ENCODE assay signal across 8 cellular contexts in the genomic region with DNA sequence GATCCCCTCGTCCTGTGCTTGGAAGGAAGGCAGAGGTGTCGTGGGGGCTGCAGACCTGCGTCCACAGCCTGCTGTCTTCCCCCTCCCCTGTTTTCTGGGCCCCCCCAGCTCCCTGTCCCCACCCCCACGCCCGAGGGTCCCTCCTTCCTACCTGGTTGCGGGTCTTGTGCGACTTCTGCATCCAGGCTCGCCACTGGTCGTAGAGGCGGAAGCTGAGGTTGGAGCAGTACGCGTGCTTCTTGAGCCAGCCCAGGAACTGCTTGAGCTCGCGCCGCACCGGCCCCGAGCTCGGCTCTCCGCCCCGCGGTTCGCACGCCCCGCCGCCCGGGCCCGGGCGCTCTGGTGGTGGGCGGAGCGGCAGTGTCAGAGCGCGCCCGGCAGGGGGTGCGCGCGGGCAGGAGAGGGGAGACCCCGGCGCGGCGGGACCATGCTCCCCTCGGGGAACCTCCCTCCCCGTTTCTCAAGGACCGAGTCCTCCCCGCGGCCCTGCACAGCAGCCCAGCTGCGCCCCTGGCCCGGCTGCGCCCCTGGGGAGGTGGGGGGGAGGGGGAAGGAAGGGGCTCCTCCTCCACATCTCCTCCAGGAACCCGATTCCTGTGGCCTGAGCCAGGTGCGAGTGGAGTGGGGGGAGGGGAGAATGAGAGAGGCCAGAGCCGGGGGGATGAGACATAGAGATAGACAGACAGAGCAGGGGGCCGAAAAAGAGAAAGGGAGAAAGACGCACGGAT. TPM values are rescaled to one million over a fixed set of nuclear protein-coding genes. Genes with fewer than 3 reads are reported as not detected.
DNase-seq lines count a peak whose midpoint lies in the region; ATAC-seq and TF ChIP-seq lines count a peak whose summit lies in the region.

No MANE protein-coding gene starts in this region.

- H3K4me1 ChIP-seq in mesenchymal stem cell (ENCODE audit: control insufficient read depth, insufficient read depth, low read depth, low read length), result peaks cover 32% of the 10 kb centered on the region

- H3K4me3 ChIP-seq in mesenchymal stem cell (ENCODE audit: insufficient read depth in 1 of 2, low read depth in 1 of 2, low read length in 2 of 2), result peak overlapping the region; percentile 36 to 68

- POLR2A ChIA-PET in activated CD8-positive, alpha-beta T cell treated with anti-CD3 and anti-CD28 coated beads for 36 hours (lab: Charles Lee), result interaction anchor here (0.8 to 2.6 kb wide), 6 partner anchors 10 to 51 kb away, joined by 3 to 11 read pairs (median 4); a partner anchor contains a TSS

- peaks cover 14% of the 10 kb centered on the region for H3K36me3 Mint-ChIP-seq in activated CD8-positive, alpha-beta T cell treated with anti-CD3 and anti-CD28 coated beads for 36 hours (ENCODE audit: low read depth)

- H3K4me1 Mint-ChIP-seq in activated CD8-positive, alpha-beta T cell treated with anti-CD3 and anti-CD28 coated beads for 36 hours (ENCODE audit: low read depth), result peaks cover 31% of the 10 kb centered on the region

- peak; percentile 70 for ATAC-seq in HG02759 (IDR thresholded peaks at IDR 0.05; ENCODE audit: unreplicated experiment)
- ATAC-seq in activated CD8-positive, alpha-beta T cell treated with anti-CD3 and anti-CD28 coated beads for 36 hours, result peak; percentile 80

- H3K27me3 ChIP-seq in mesenchymal stem cell (ENCODE audit: control insufficient read depth in 1 of 2, insufficient read depth in 1 of 2, low read length in 2 of 2), result peaks cover 4 to 27% of the 10 kb centered on the region in 2 experiments

- H3K4me2 ChIP-seq in mesenchymal stem cell (ENCODE audit: low read length, poor library complexity, severe bottlenecking), result peak overlapping the region; percentile 88

- peak overlapping the region; percentile 41 for H3K27ac Mint-ChIP-seq in activated CD8-positive, alpha-beta T cell treated with anti-CD3 and anti-CD28 coated beads for 36 hours

- H3K23ac ChIP-seq in mesenchymal stem cell (ENCODE audit: low read length in 2 of 2), result no peak overlapping the region

- H3K4me3 Mint-ChIP-seq in activated CD8-positive, alpha-beta T cell treated with anti-CD3 and anti-CD28 coated beads for 36 hours, result peak overlapping the region; percentile 67

- peak overlapping the region; percentile 20 for H4K91ac ChIP-seq in mesenchymal stem cell (ENCODE audit: low read length)

- H3K9me3 Mint-ChIP-seq in activated CD8-positive, alpha-beta T cell treated with anti-CD3 and anti-CD28 coated beads for 36 hours, result no peaks in the 10 kb centered on the region

- peaks cover 9 to 16% of the 10 kb centered on the region in 2 experiments for H3K36me3 ChIP-seq in mesenchymal stem cell (ENCODE audit: control insufficient read depth in 1 of 2, insufficient read depth in 2 of 2, low read depth in 1 of 2, low read length in 2 of 2)

- H2BK15ac ChIP-seq in mesenchymal stem cell (ENCODE audit: low read depth, poor library complexity, severe bottlenecking), result no peak overlapping the region

- no peak overlapping the region for H3K14ac ChIP-seq in mesenchymal stem cell (ENCODE audit: low read length in 2 of 2)

- H3K18ac ChIP-seq in mesenchymal stem cell (ENCODE audit: low read depth in 1 of 2, low read length in 2 of 2), result peak overlapping the region in 1 of 2 experiments; percentile 29

- H2BK120ac ChIP-seq in mesenchymal stem cell (ENCODE audit: low read depth, low read length), result peak overlapping the region; percentile 95

- CTCF ChIA-PET in activated CD8-positive, alpha-beta T cell treated with anti-CD3 and anti-CD28 coated beads for 36 hours (lab: Charles Lee), result interaction anchor here (0.7 to 3.7 kb wide), 21 partner anchors 9 to 278 kb away, joined by 3 to 28 read pairs (median 4); a partner anchor contains a TSS

- H4K8ac ChIP-seq in mesenchymal stem cell (ENCODE audit: low read length), result peak overlapping the region; percentile 36

- H2BK12ac ChIP-seq in mesenchymal stem cell (ENCODE audit: low read length in 2 of 2), result no peak overlapping the region

- intact Hi-C loops in activated CD8-positive, alpha-beta T cell treated with anti-CD3 and anti-CD28 coated beads for 36 hours (cut with micrococcal nuclease), result loop anchor here (10.0 kb wide), 1 partner anchor 251 kb away; no protein-coding TSS in a partner anchor

- H3K79me1 ChIP-seq in mesenchymal stem cell (replicated peaks; ENCODE audit: low read length, poor library complexity, severe bottlenecking), result peaks cover 2% of the 10 kb centered on the region

- H2BK5ac ChIP-seq in mesenchymal stem cell (ENCODE audit: low read depth, low read length, poor library complexity, severe bottlenecking), result no peak overlapping the region

- TF ChIP-seq CTCF in activated CD8-positive, alpha-beta T cell treated with anti-CD3 and anti-CD28 coated beads for 36 hours (IDR thresholded peaks at IDR 0.05), result peak; percentile 93

- H3K9ac ChIP-seq in mesenchymal stem cell (ENCODE audit: low read length), result peak overlapping the region; percentile 70

- DNase-seq in DMS153 treated with DMSO at 0.1 percent for 48 hours (lab: John Stamatoyannopoulos, UW; ENCODE audit: unreplicated experiment) (peak; percentile 59), NCI-H526 treated with DMSO at 0.1 percent for 48 hours (lab: John Stamatoyannopoulos, UW) (peak; percentile 19), mesenchymal stem cell (peak; percentile 81), NCI-H446 treated with DMSO at 0.1 percent for 48 hours (lab: John Stamatoyannopoulos, UW) (no peak)
- peak; percentile 79 for DNase-seq in activated CD8-positive, alpha-beta T cell treated with anti-CD3 and anti-CD28 coated beads for 36 hours
- DNase-seq in effector CD4-positive, alpha-beta T cell, result peak; percentile 72
- DNase-seq in stimulated activated CD8-positive, alpha-beta memory T cell treated with anti-CD3 and anti-CD28 coated beads, Interleukin-12 subunit alpha, Interleukin-12 subunit beta, amount 100 ng/mL, for 4 hours (ENCODE audit: low read depth), result peak; percentile 67

- no peak overlapping the region for H3K27ac ChIP-seq in mesenchymal stem cell (ENCODE audit: low read length, poor library complexity, severe bottlenecking)

- no peak overlapping the region for H2AFZ ChIP-seq in mesenchymal stem cell (ENCODE audit: low read depth, low read length)

- 2% methylated on average over 23 of the region's 54 CpGs for WGBS in mesenchymal stem cell

- H3K27me3 Mint-ChIP-seq in activated CD8-positive, alpha-beta T cell treated with anti-CD3 and anti-CD28 coated beads for 36 hours, result peaks cover 3% of the 10 kb centered on the region

- no peak overlapping the region for H2AK5ac ChIP-seq in mesenchymal stem cell (ENCODE audit: low read length, severe bottlenecking)

- no peak overlapping the region for H3K4ac ChIP-seq in mesenchymal stem cell (ENCODE audit: low read depth in 1 of 2, low read length in 2 of 2)

- no peaks in the 10 kb centered on the region for H3K9me3 ChIP-seq in mesenchymal stem cell (ENCODE audit: control insufficient read depth, low read length)

RNA-seq across cellular contexts. Expression of a gene that starts 5.7 kb away (rescaled TPM):
- 10 to 100 TPM; 61.2 to 65.1 TPM for total RNA-seq in activated CD8-positive, alpha-beta T cell treated with anti-CD3 and anti-CD28 coated beads for 36 hours
- polyA plus RNA-seq in mesenchymal stem cell (2013, experiment 1 of 2), result 64.9 TPM
- 73.1 TPM for polyA plus RNA-seq in mesenchymal stem cell (2013, experiment 2 of 2)

RNA-seq across cellular contexts. Expression of a gene that starts 12.3 kb away (rescaled TPM):
- not detected for total RNA-seq in activated CD8-positive, alpha-beta T cell treated with anti-CD3 and anti-CD28 coated beads for 36 hours
- polyA plus RNA-seq in mesenchymal stem cell (2013, experiment 1 of 2), result 0.10 TPM
- 0.18 TPM for polyA plus RNA-seq in mesenchymal stem cell (2013, experiment 2 of 2)

RNA-seq across cellular contexts. Expression of a gene that starts 18.4 kb away (rescaled TPM):
- not detected for total RNA-seq in activated CD8-positive, alpha-beta T cell treated with anti-CD3 and anti-CD28 coated beads for 36 hours
- polyA plus RNA-seq in mesenchymal stem cell (2013, experiment 1 of 2), result 1.1 TPM
- polyA plus RNA-seq in mesenchymal stem cell (2013, experiment 2 of 2), result 1.1 TPM

RNA-seq across cellular contexts. Expression of a gene that starts 22.6 kb away (rescaled TPM):
- 1,000 to 10,000 TPM; 1,795 to 1,837 TPM for total RNA-seq in activated CD8-positive, alpha-beta T cell treated with anti-CD3 and anti-CD28 coated beads for 36 hours
- polyA plus RNA-seq in mesenchymal stem cell (2013, experiment 1 of 2), result 1,500 TPM
- polyA plus RNA-seq in mesenchymal stem cell (2013, experiment 2 of 2), result 1,505 TPM

RNA-seq across cellular contexts. Expression of a gene that starts 36.6 kb away (rescaled TPM):
- 100 to 1,000 TPM; 137 to 142 TPM for total RNA-seq in activated CD8-positive, alpha-beta T cell treated with anti-CD3 and anti-CD28 coated beads for 36 hours
- 138 TPM for polyA plus RNA-seq in mesenchymal stem cell (2013, experiment 1 of 2)
- 134 TPM for polyA plus RNA-seq in mesenchymal stem cell (2013, experiment 2 of 2)
